Comparison of ENCODE assay signal across 1 cellular context in genomic region chr20:50192364-50193168, GRCh38.
TF ChIP-seq lines count a peak whose summit lies in the region.

No MANE protein-coding gene starts in this region.

TF ChIP-seq in K562, 482 proteins besides CTCF, POLR2A, EP300 and RAD21 (continued from another document and continues in another):
- TF ChIP-seq ZBTB40 (IDR thresholded peaks at IDR 0.05) (peak; percentile 71), ZBTB40 (CRISPR knock-in tag; IDR thresholded peaks at IDR 0.05) (no peak), SUPT5H (IDR thresholded peaks at IDR 0.05) (peak; percentile 30; the same call in 1 of the 2 replicates), ARID3A (IDR thresholded peaks at IDR 0.05; ENCODE audit: borderline replicate concordance, low read depth, low read length) (no peak), STAT6 (CRISPR knock-in tag; IDR thresholded peaks at IDR 0.05) (no peak), ATF3 (IDR thresholded peaks at IDR 0.05) (peak; percentile 97), ATF3 (CRISPR knock-in tag; conservative IDR thresholded peaks at IDR 0.05) (peak; percentile 85), FOXJ2 (tag; IDR thresholded peaks at IDR 0.05) (peak; percentile 88), ZNF347 (CRISPR knock-in tag; IDR thresholded peaks at IDR 0.05; ENCODE audit: low read depth) (no peak), ELF2 (CRISPR knock-in tag; IDR thresholded peaks at IDR 0.05) (peak; percentile 33; the same call in 1 of the 2 replicates), TFAM (CRISPR knock-in tag; conservative IDR thresholded peaks at IDR 0.05) (no peak), TFAP4 (CRISPR knock-in tag; IDR thresholded peaks at IDR 0.05; ENCODE audit: borderline replicate concordance) (peak; percentile 51; the same call in 1 of the 2 replicates), RCOR1 (IDR thresholded peaks at IDR 0.05; ENCODE audit: borderline replicate concordance in 1 of 2, low read depth in 2 of 2, low read length in 2 of 2) (peak in 1 of 2 experiments; percentile 40; a peak in 1 of 4 replicates), MTA1 (IDR thresholded peaks at IDR 0.05; ENCODE audit: borderline replicate concordance) (no peak), ZBTB5 (IDR thresholded peaks at IDR 0.05) (no peak), LARP7 (IDR thresholded peaks at IDR 0.05) (peak; percentile 87; the same call in 1 of the 2 replicates), WHSC1 (IDR thresholded peaks at IDR 0.05; ENCODE audit: low read length) (peak; percentile 12), CTBP1 (IDR thresholded peaks at IDR 0.05; ENCODE audit: borderline replicate concordance) (no peak), ZNF695 (CRISPR knock-in tag; IDR thresholded peaks at IDR 0.05) (no peak), OTX1 (CRISPR knock-in tag; IDR thresholded peaks at IDR 0.05) (no peak), NEUROD1 (IDR thresholded peaks at IDR 0.05; ENCODE audit: borderline replicate concordance, low read depth, low read length, partially characterized antibody) (peak; percentile 81), BRCA1 (IDR thresholded peaks at IDR 0.05) (no peak), BRCA1 (CRISPR knock-in tag; IDR thresholded peaks at IDR 0.05) (no peak), ZNF274 (IDR thresholded peaks at IDR 0.05; ENCODE audit: borderline replicate concordance, low read depth, low read length) (no peak), ATF4 (CRISPR knock-in tag; IDR thresholded peaks at IDR 0.05) (peak; percentile 99), HNRNPUL1 (IDR thresholded peaks at IDR 0.05; ENCODE audit: low read length) (no peak), ZNF511 (CRISPR knock-in tag; IDR thresholded peaks at IDR 0.05) (no peak), SMARCB1 (IDR thresholded peaks at IDR 0.05; ENCODE audit: insufficient read length, low read depth) (no peak), TCF3 (CRISPR knock-in tag; IDR thresholded peaks at IDR 0.05) (no peak), GTF2B (IDR thresholded peaks at IDR 0.05; ENCODE audit: extremely low read depth, insufficient read length) (no peak), SNIP1 (IDR thresholded peaks at IDR 0.05; ENCODE audit: low read depth) (peak; percentile 71), TBL1XR1 (IDR thresholded peaks at IDR 0.05; ENCODE audit: low read length in 2 of 2) (0 out of 4 replicates have a peak, but pooled peaks have one; percentile 52 to 80), MTF1 (CRISPR knock-in tag; IDR thresholded peaks at IDR 0.05; ENCODE audit: borderline replicate concordance) (no peak), GABPA (tag; conservative IDR thresholded peaks at IDR 0.05; ENCODE audit: low read depth) (peak; percentile 25; the same call in 1 of the 2 replicates), SFPQ (IDR thresholded peaks at IDR 0.05; ENCODE audit: low read depth, low read length) (no peak), PYGO2 (tag; IDR thresholded peaks at IDR 0.05) (no peak), RFX1 (IDR thresholded peaks at IDR 0.05) (no peak), ZNF24 (IDR thresholded peaks at IDR 0.05) (no peak), RBBP5 (IDR thresholded peaks at IDR 0.05; ENCODE audit: borderline replicate concordance, insufficient read depth, low read length, poor library complexity, severe bottlenecking) (no peak), THRAP3 (IDR thresholded peaks at IDR 0.05; ENCODE audit: borderline replicate concordance) (peak; percentile 56; the same call in 1 of the 2 replicates), BRD4 (IDR thresholded peaks at IDR 0.05) (peak; percentile 79; the same call in 1 of the 2 replicates)
